Comparison of ENCODE assay signal across 8 cellular contexts in the genomic region with DNA sequence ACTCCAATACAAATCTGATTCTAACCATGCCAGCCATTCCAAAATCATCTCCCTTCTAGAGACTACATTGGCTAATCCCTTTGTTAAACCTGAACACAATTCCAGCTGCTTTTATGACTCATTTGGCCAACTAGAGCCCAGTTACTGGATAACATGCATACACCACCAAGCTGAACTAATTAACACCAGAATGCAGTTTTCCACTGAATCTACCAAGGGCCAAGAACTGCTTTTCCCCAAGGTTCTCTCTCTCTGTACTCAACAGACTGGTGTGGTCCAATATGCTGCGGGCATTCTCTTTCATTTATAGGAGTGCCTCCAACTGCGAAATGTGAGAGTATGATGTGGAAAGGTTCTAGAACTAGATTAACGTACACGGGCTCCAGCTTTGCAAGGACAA. TPM values are rescaled to one million over a fixed set of nuclear protein-coding genes. Genes with fewer than 3 reads are reported as not detected.
A peak's percentile ranks its signal among the peaks of the same experiment; 100 is the strongest.
DNase-seq lines count a peak whose midpoint lies in the region; ATAC-seq and TF ChIP-seq lines count a peak whose summit lies in the region.

No MANE protein-coding gene starts in this region.

- H2BK12ac ChIP-seq in mesenchymal stem cell (ENCODE audit: low read length in 2 of 2), result no peak overlapping the region

- intact Hi-C loops in colonic mucosa (cut with DNase I), result no loop called here

- H4K8ac ChIP-seq in mesenchymal stem cell (ENCODE audit: low read length), result no peak overlapping the region

- no peak overlapping the region for H2AFZ ChIP-seq in mesenchymal stem cell (ENCODE audit: low read depth, low read length)

- H3K9me3 ChIP-seq in colonic mucosa, result no peaks in the 10 kb centered on the region
- H3K9me3 ChIP-seq in mesenchymal stem cell (ENCODE audit: control insufficient read depth, low read length), result no peaks in the 10 kb centered on the region

- no peak overlapping the region for H2BK120ac ChIP-seq in mesenchymal stem cell (ENCODE audit: low read depth, low read length)

- no peak overlapping the region for H4K91ac ChIP-seq in mesenchymal stem cell (ENCODE audit: low read length)

- peak overlapping the region in 1 of 2 experiments; percentile 96 for H3K23ac ChIP-seq in mesenchymal stem cell (ENCODE audit: low read length in 2 of 2)

- no peak overlapping the region for H2BK5ac ChIP-seq in mesenchymal stem cell (ENCODE audit: low read depth, low read length, poor library complexity, severe bottlenecking)

- H3K14ac ChIP-seq in mesenchymal stem cell (ENCODE audit: low read length in 2 of 2), result peak overlapping the region in 1 of 2 experiments; percentile 18

- no peaks in the 10 kb centered on the region for H3K27me3 ChIP-seq in colonic mucosa
- H3K27me3 ChIP-seq in mesenchymal stem cell (ENCODE audit: control insufficient read depth in 1 of 2, insufficient read depth in 1 of 2, low read length in 2 of 2), result no peaks in the 10 kb centered on the region

- H3K4me1 ChIP-seq in colonic mucosa (peaks cover 22% of the 10 kb centered on the region), mesenchymal stem cell (ENCODE audit: control insufficient read depth, insufficient read depth, low read depth, low read length) (peaks cover 4% of the 10 kb centered on the region)

- H3K18ac ChIP-seq in mesenchymal stem cell (ENCODE audit: low read depth in 1 of 2, low read length in 2 of 2), result no peak overlapping the region

- DNase-seq in GM03348 (ENCODE audit: low spot score) (peak; percentile 86), NCI-H1694 treated with DMSO at 0.1 percent for 48 hours (lab: John Stamatoyannopoulos, UW) (peak; percentile 42), colonic mucosa (no peak), mesenchymal stem cell (peak; percentile 74), retina (no peak), GM19238 (ENCODE audit: insufficient read length, low spot score) (no peak)
- DNase-seq in activated CD4-positive, CD25-positive, alpha-beta regulatory T cell (lab: John Stamatoyannopoulos, UW), result no peak

- H3K79me1 ChIP-seq in mesenchymal stem cell (replicated peaks; ENCODE audit: low read length, poor library complexity, severe bottlenecking), result no peaks in the 10 kb centered on the region

- H3K36me3 ChIP-seq in colonic mucosa, result no peaks in the 10 kb centered on the region
- H3K36me3 ChIP-seq in mesenchymal stem cell (ENCODE audit: control insufficient read depth in 1 of 2, insufficient read depth in 2 of 2, low read depth in 1 of 2, low read length in 2 of 2), result peaks cover 9 to 15% of the 10 kb centered on the region in 2 experiments

- no peak overlapping the region for H3K4ac ChIP-seq in mesenchymal stem cell (ENCODE audit: low read depth in 1 of 2, low read length in 2 of 2)

- no peak for ATAC-seq in HG02970 (IDR thresholded peaks at IDR 0.05; ENCODE audit: low FRiP score, unreplicated experiment)

- peak overlapping the region; percentile 44 for H3K27ac ChIP-seq in colonic mucosa
- H3K27ac ChIP-seq in mesenchymal stem cell (ENCODE audit: low read length, poor library complexity, severe bottlenecking), result peak overlapping the region; percentile 65

- H2AK5ac ChIP-seq in mesenchymal stem cell (ENCODE audit: low read length, severe bottlenecking), result peak overlapping the region; percentile 6

- no peak for TF ChIP-seq CTCF in colonic mucosa (IDR thresholded peaks at IDR 0.05)

- WGBS in mesenchymal stem cell, result 18% methylated on average over 4 of the region's 4 CpGs

- H3K4me3 ChIP-seq in colonic mucosa, result peak overlapping the region; percentile 89
- H3K4me3 ChIP-seq in mesenchymal stem cell (ENCODE audit: insufficient read depth in 1 of 2, low read depth in 1 of 2, low read length in 2 of 2), result peak overlapping the region; percentile 83 to 93

- no peak overlapping the region for H2BK15ac ChIP-seq in mesenchymal stem cell (ENCODE audit: low read depth, poor library complexity, severe bottlenecking)

- H3K4me2 ChIP-seq in mesenchymal stem cell (ENCODE audit: low read length, poor library complexity, severe bottlenecking), result peak overlapping the region; percentile 72

- peak overlapping the region; percentile 75 to 83 for H3K9ac ChIP-seq in colonic mucosa (ENCODE audit: low read depth in 2 of 2, low read length in 2 of 2)
- H3K9ac ChIP-seq in mesenchymal stem cell (ENCODE audit: low read length), result peak overlapping the region; percentile 96

RNA-seq across cellular contexts. Expression of a gene that starts 1.5 kb away (rescaled TPM):
- 10 to 100 TPM; 12.3 to 13.7 TPM for total RNA-seq in colonic mucosa
- 30.7 TPM for polyA plus RNA-seq in mesenchymal stem cell (2013, experiment 1 of 2)
- 32.2 TPM for polyA plus RNA-seq in mesenchymal stem cell (2013, experiment 2 of 2)

RNA-seq across cellular contexts. Expression of a gene that starts 27.0 kb away (rescaled TPM):
- total RNA-seq in colonic mucosa, result 100 to 1,000 TPM in 1 of 2 donors, 10 to 100 TPM in 1; 85.8 to 121 TPM
- 89.5 TPM for polyA plus RNA-seq in mesenchymal stem cell (2013, experiment 1 of 2)
- 95.2 TPM for polyA plus RNA-seq in mesenchymal stem cell (2013, experiment 2 of 2)

RNA-seq across cellular contexts. Expression of a gene that starts 44.7 kb away (rescaled TPM):
- 10 to 100 TPM; 52.6 to 82.7 TPM for total RNA-seq in colonic mucosa
- 40.4 TPM for polyA plus RNA-seq in mesenchymal stem cell (2013, experiment 1 of 2)
- polyA plus RNA-seq in mesenchymal stem cell (2013, experiment 2 of 2), result 42.2 TPM

Comparison
In these comparisons a context has a peak if more than half of its experiments do, and no peak if none do; other contexts are left out.
1. DNase-seq: peak in GM03348 (single experiment), NCI-H1694 treated with DMSO at 0.1 percent for 48 hours (single experiment) and mesenchymal stem cell (single experiment); none in colonic mucosa (single experiment), activated CD4-positive, CD25-positive, alpha-beta regulatory T cell (0 of 4), retina (single experiment) and GM19238 (single experiment).